In the genomic region with DNA sequence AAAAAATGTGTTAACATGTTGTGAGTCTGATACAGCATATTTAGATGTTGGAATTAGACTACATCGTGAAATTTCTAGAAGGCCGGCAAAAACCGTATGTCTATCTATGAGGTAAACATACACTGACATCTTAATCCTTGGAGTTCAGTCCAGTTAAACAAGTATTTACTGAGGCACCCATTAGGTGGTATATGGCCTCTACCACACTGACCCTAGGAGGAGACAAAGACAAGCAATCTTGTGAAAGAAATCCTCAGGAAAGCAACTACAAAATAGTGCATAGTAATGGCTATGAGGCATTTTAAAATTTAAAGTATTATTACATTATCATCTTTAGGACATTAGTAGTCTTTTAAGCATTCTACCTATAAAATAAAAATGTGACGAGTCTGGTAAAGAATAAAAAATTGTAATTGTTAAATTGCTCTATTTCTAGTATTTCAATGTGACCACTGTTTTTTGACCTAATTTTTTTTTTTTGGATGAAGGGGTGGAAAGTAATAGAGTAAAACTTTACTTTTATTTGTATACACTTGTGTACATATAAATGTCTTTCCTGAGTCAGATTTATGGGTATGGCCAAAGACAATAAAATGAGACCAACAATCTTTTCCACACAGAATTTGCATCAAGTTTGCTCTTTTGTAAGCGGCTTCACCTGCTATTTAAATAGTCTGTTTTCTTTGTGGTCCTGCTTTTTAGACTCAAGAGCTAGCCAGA, we compare ENCODE assay signal across 10 cellular contexts.
A peak's percentile ranks its signal among the peaks of the same experiment; 100 is the strongest.
DNase-seq lines count a peak whose midpoint lies in the region; ATAC-seq, FAIRE-seq and TF ChIP-seq lines count a peak whose summit lies in the region.
"Had no signal": no experiment of that assay in that cellular context is flagged by ENCODE, and none has a peak within 500 bp of the region (broad histone marks: within the 10 kb centered on the region; RNA-seq: fewer than 3 reads in every experiment).

No MANE protein-coding gene starts in this region.

- DNase-seq in H54 (ENCODE audit: insufficient read length, low spot score) (no peak), foreskin fibroblast (peak in 1 of 2 donors; percentile 23), substantia nigra (lab: John Stamatoyannopoulos, UW) (no peak), AG08396 (ENCODE audit: low spot score) (no peak), NCI-H2196 treated with DMSO at 0.1 percent for 48 hours (lab: John Stamatoyannopoulos, UW; ENCODE audit: unreplicated experiment) (no peak)
- DNase-seq: activated CD4-positive, alpha-beta T cell treated with anti-CD3 and anti-CD28 coated beads for 36 hours; activated naive CD4-positive, alpha-beta T cell treated with Interleukin-2 at 50 U/mL for 16 hours; SHP77 treated with DMSO at 0.1 percent for 48 hours had no signal

- ATAC-seq in SK-N-SH treated with all-trans-retinoic acid at 6 μM for 48 hours, result peak; percentile 68
- no peak for ATAC-seq in GM19467 (IDR thresholded peaks at IDR 0.05; ENCODE audit: unreplicated experiment)
- ATAC-seq: activated CD4-positive, alpha-beta T cell treated with anti-CD3 and anti-CD28 coated beads for 36 hours had no signal

- peak; percentile 9 for TF ChIP-seq CTCF in foreskin fibroblast (IDR thresholded peaks at IDR 0.05; ENCODE audit: low read depth, low read length)

- no peak for TF ChIP-seq POLR2A in H54 (IDR thresholded peaks at IDR 0.05; ENCODE audit: low read depth, low read length)

- no peak overlapping the region for H3K4me3 ChIP-seq in foreskin fibroblast (ENCODE audit: low read depth in 1 of 2, low read length in 2 of 2)

- FAIRE-seq in H54 (lab: Jason Lieb, UNC), result peak; percentile 11

- H3K27ac ChIP-seq in substantia nigra (ENCODE audit: low read depth, low read length, poor library complexity, severe bottlenecking), result peak overlapping the region; percentile 65

TF ChIP-seq in SK-N-SH treated with all-trans-retinoic acid at 6 μM for 48 hours, 23 proteins besides CTCF, POLR2A, EP300 and RAD21:
- TF ChIP-seq, protein P1, sequence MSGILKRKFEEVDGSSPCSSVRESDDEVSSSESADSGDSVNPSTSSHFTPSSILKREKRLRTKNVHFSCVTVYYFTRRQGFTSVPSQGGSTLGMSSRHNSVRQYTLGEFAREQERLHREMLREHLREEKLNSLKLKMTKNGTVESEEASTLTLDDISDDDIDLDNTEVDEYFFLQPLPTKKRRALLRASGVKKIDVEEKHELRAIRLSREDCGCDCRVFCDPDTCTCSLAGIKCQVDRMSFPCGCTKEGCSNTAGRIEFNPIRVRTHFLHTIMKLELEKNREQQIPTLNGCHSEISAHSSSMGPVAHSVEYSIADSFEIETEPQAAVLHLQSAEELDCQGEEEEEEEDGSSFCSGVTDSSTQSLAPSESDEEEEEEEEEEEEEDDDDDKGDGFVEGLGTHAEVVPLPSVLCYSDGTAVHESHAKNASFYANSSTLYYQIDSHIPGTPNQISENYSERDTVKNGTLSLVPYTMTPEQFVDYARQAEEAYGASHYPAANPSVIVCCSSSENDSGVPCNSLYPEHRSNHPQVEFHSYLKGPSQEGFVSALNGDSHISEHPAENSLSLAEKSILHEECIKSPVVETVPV (CRISPR knock-in tag; IDR thresholded peaks at IDR 0.05), result no peak
